1 cellular context compared by ENCODE assay signal in genomic region chr12:30643366-30643765, GRCh38.
TF ChIP-seq lines count a peak whose summit lies in the region.

No MANE protein-coding gene starts in this region.

TF ChIP-seq in SK-N-SH, 30 proteins besides CTCF, POLR2A, EP300 and RAD21:
- TF ChIP-seq TEAD4 (IDR thresholded peaks at IDR 0.05; ENCODE audit: borderline replicate concordance, insufficient read depth): no peak
- TF ChIP-seq RCOR1 (IDR thresholded peaks at IDR 0.05; ENCODE audit: low read length): no peak
- TF ChIP-seq JUND (IDR thresholded peaks at IDR 0.05): no peak
- TF ChIP-seq MEF2A (IDR thresholded peaks at IDR 0.05; ENCODE audit: borderline replicate concordance, low read depth): no peak
- TF ChIP-seq IRF3 (IDR thresholded peaks at IDR 0.05; ENCODE audit: low read depth, low read length): no peak
- TF ChIP-seq USF2 (IDR thresholded peaks at IDR 0.05; ENCODE audit: borderline replicate concordance, low read depth, low read length): no peak
- TF ChIP-seq TCF12 (IDR thresholded peaks at IDR 0.05): no peak
- no peak for TF ChIP-seq ZBTB33 (IDR thresholded peaks at IDR 0.05; ENCODE audit: borderline replicate concordance, low read depth)
- no peak for TF ChIP-seq RXRA (IDR thresholded peaks at IDR 0.05; ENCODE audit: borderline replicate concordance, low read depth)
- TF ChIP-seq SIN3A (IDR thresholded peaks at IDR 0.05; ENCODE audit: borderline replicate concordance, low read depth, low read length): no peak
- TF ChIP-seq ELF1 (IDR thresholded peaks at IDR 0.05): no peak
- no peak for TF ChIP-seq TAF1 (IDR thresholded peaks at IDR 0.05; ENCODE audit: borderline replicate concordance, low read depth, low read length)
- no peak for TF ChIP-seq PBX3 (IDR thresholded peaks at IDR 0.05)
- TF ChIP-seq MXI1 (IDR thresholded peaks at IDR 0.05; ENCODE audit: low read depth, low read length): no peak
- no peak for TF ChIP-seq MAX (IDR thresholded peaks at IDR 0.05; ENCODE audit: low read depth)
- no peak for TF ChIP-seq USF1 (IDR thresholded peaks at IDR 0.05; ENCODE audit: borderline replicate concordance, low read depth)
- no peak for TF ChIP-seq REST (IDR thresholded peaks at IDR 0.05; ENCODE audit: low read depth, low read length)
